Comparison of ENCODE assay signal across 8 cellular contexts in genomic region chr22:40950888-40951794, GRCh38. TPM values are rescaled to one million over a fixed set of nuclear protein-coding genes. Genes with fewer than 3 reads are reported as not detected.
DNase-seq lines count a peak whose midpoint lies in the region; ATAC-seq, FAIRE-seq and TF ChIP-seq lines count a peak whose summit lies in the region.

Gene RBX1, plus strand, starts transcription at chr22:40951378. Its CDS starts 21 bp downstream, at chr22:40951399.

- H3K4me1 ChIP-seq in ACC112 (ENCODE audit: control insufficient read depth, insufficient read depth, low read length, unreplicated experiment) (peaks cover 9% of the 10 kb centered on the region), small intestine (ENCODE audit: control insufficient read depth in 2 of 2, insufficient read depth in 1 of 2, low read depth in 1 of 2, low read length in 1 of 2) (peaks cover 0 to 3% of the 10 kb centered on the region in 2 donors)

- H2AFZ ChIP-seq in ACC112 (ENCODE audit: low read length, unreplicated experiment) = peak within 1 kb of the TSS; percentile 90

- no peaks in the 10 kb centered on the region for H3K9me3 ChIP-seq in small intestine (ENCODE audit: control insufficient read depth, low read depth)

- peak within 1 kb of the TSS; percentile 97 for H3K4me3 ChIP-seq in ACC112 (ENCODE audit: low read depth, low read length)
- peak within 1 kb of the TSS; percentile 90 for H3K4me3 ChIP-seq in WI38 (ENCODE audit: low read depth, low read length)
- peak within 1 kb of the TSS; percentile 69 for H3K4me3 ChIP-seq in bronchial epithelial cell (ENCODE audit: low read depth, low read length)
- H3K4me3 ChIP-seq in small intestine (ENCODE audit: low read depth in 1 of 2, low read length in 2 of 2) = peak within 1 kb of the TSS; percentile 65 to 72

- no peaks in the 10 kb centered on the region for H3K27me3 ChIP-seq in ACC112 (ENCODE audit: insufficient read depth, low read length)
- H3K27me3 ChIP-seq in bronchial epithelial cell (ENCODE audit: control insufficient read depth, insufficient read depth, low read length) = no peaks in the 10 kb centered on the region
- H3K27me3 ChIP-seq in small intestine (ENCODE audit: control insufficient read depth in 2 of 2, insufficient read depth in 2 of 2, low read length in 2 of 2) = no peaks in the 10 kb centered on the region

- H3K27ac ChIP-seq in ACC112 (ENCODE audit: low read depth, low read length) (peak within 1 kb of the TSS; percentile 88), small intestine (ENCODE audit: low read depth in 1 of 2, low read length in 1 of 2) (peak within 1 kb of the TSS; percentile 95 to 99)

- ATAC-seq in GM18873 (IDR thresholded peaks at IDR 0.05; ENCODE audit: low FRiP score, unreplicated experiment) (peak; percentile 71), HG03139 (IDR thresholded peaks at IDR 0.05; ENCODE audit: unreplicated experiment) (peak; percentile 73)

- TF ChIP-seq CTCF in WI38 (IDR thresholded peaks at IDR 0.05; ENCODE audit: low read depth, low read length) (no peak), bronchial epithelial cell (IDR thresholded peaks at IDR 0.05; ENCODE audit: insufficient read depth, low read length, severe bottlenecking) (no peak)

- WGBS in small intestine, 3 donors = 0% methylated on average over 62 to 94 of the region's 94 CpGs

- H3K79me2 ChIP-seq in ACC112 (ENCODE audit: control insufficient read depth, insufficient read depth, low read length, unreplicated experiment) = peaks cover 43% of the 10 kb centered on the region

- DNase-seq in NCI-H2227 (lab: John Stamatoyannopoulos, UW; ENCODE audit: unreplicated experiment) (peak; percentile 94), bronchial epithelial cell (ENCODE audit: low read depth) (peak; percentile 93), iPS-NIHi11 (ENCODE audit: low spot score) (peak; percentile 95), small intestine (peak; percentile 99)

- no peak for FAIRE-seq in bronchial epithelial cell (lab: Jason Lieb, UNC)
- FAIRE-seq in small intestine (lab: Jason Lieb, UNC) = no peak

- H3K36me3 ChIP-seq in ACC112 (ENCODE audit: insufficient read depth, low read length) (no peaks in the 10 kb centered on the region; the same call in 1 of the 2 replicates), bronchial epithelial cell (ENCODE audit: control insufficient read depth, insufficient read depth, low read length) (peaks cover 6% of the 10 kb centered on the region), small intestine (ENCODE audit: control insufficient read depth in 2 of 2, insufficient read depth in 2 of 2, low read length in 2 of 2) (peaks cover 0 to 3% of the 10 kb centered on the region in 2 donors)

RNA-seq across cellular contexts. Expression of gene RBX1, which starts in this region (rescaled TPM):
- total RNA-seq in bronchial epithelial cell = 35.8 and 45.7 TPM in 2 replicates
- 10 to 100 TPM; 67.1 to 87.4 (median 68.6) TPM for polyA plus RNA-seq in small intestine

Comparison
In these comparisons a context has a peak if more than half of its experiments do, and no peak if none do; other contexts are left out.
1. Peak in every context shown above with its lines: DNase-seq, ATAC-seq, H3K4me3 ChIP-seq and H3K27ac ChIP-seq.